Comparison of ENCODE assay signal across 1 cellular context in the genomic region with DNA sequence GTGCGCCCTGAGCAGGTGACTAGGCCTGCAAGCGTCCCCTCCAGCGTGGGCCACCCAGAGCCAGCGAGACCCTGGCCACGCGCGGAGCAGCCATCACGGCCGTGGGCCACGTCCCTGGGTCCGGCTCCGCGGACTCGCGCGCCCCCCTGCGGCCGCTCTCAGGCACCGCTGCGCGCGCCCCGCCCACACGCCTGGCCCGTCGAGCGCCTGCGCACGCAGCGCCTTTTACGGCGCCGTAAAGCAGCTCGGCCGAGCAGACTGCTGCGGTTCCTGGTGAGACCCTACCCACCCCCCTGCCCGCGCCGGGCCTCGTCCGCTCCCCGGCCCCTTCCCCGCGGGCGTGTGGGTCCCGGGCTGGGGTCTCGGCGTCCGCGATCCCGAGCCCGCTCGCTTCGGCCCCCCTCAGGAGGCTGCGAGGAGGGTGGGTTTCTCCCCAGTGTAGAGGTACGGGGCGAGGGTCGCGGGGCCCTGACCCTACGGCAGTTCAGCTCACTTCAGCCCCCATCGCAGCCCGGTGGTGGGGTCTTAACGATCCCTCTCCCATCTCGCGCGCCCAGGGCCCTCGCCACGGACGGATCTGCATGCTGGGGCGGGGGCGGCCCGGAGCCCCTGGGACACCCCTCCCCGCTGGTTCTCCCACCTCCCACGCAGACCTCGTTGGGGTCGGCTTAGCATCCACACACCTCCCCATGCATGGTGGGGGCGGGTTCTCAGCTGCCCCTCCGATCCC.
TF ChIP-seq lines count a peak whose summit lies in the region.

A gene (plus strand): TSS at position 228 of the 730 bp plus-strand sequence. CDS start 1,421 bp downstream, outside the sequence.

TF ChIP-seq in HepG2, 621 proteins besides CTCF, POLR2A, EP300 and RAD21 (continued from another document):
- TF ChIP-seq, protein P1, sequence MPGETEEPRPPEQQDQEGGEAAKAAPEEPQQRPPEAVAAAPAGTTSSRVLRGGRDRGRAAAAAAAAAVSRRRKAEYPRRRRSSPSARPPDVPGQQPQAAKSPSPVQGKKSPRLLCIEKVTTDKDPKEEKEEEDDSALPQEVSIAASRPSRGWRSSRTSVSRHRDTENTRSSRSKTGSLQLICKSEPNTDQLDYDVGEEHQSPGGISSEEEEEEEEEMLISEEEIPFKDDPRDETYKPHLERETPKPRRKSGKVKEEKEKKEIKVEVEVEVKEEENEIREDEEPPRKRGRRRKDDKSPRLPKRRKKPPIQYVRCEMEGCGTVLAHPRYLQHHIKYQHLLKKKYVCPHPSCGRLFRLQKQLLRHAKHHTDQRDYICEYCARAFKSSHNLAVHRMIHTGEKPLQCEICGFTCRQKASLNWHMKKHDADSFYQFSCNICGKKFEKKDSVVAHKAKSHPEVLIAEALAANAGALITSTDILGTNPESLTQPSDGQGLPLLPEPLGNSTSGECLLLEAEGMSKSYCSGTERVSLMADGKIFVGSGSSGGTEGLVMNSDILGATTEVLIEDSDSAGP (CRISPR knock-in tag; IDR thresholded peaks at IDR 0.05; ENCODE audit: borderline replicate concordance), result peak; percentile 67; the same call in 1 of the 2 replicates
